Comparison of ENCODE assay signal across 18 cellular contexts in the genomic region with DNA sequence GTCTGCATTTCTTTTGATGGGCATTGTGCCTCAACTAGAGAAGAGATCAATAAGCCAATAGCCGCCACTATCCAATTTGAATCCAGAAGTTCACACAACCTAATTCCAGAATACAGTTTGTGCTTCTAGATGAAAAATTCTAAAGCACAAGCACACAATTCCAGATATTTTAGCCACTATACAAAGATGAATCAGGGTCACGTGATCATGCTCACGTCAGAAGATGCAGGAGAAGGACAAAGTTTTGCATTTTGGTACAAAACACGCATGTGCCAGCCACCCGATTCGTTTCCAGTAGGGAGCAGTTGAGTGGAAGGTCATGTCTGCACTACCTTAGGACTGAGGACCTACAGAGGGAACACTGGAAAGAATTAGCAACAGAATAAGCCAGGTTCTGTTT. TPM values are rescaled to one million over a fixed set of nuclear protein-coding genes. Genes with fewer than 3 reads are reported as not detected.
DNase-seq lines count a peak whose midpoint lies in the region; ATAC-seq, FAIRE-seq and TF ChIP-seq lines count a peak whose summit lies in the region.
"Had no signal": no experiment of that assay in that cellular context is flagged by ENCODE, and none has a peak within 500 bp of the region (broad histone marks: within the 10 kb centered on the region; RNA-seq: fewer than 3 reads in every experiment).

No MANE protein-coding gene starts in this region.

- H3K27ac Mint-ChIP-seq in GM23338, result no peak overlapping the region
- H3K27ac Mint-ChIP-seq: CD4-positive, alpha-beta memory T cell; IgD-negative memory B cell had no signal

- no peak overlapping the region for H3K4me3 Mint-ChIP-seq in GM23338
- H3K4me3 Mint-ChIP-seq: CD4-positive, alpha-beta memory T cell; IgD-negative memory B cell had no signal

- no peaks in the 10 kb centered on the region for H3F3A ChIP-seq in GM23338 (replicated peaks; ENCODE audit: low read depth)

- no peaks in the 10 kb centered on the region for H3K36me3 Mint-ChIP-seq in GM23338 (ENCODE audit: low read depth)
- H3K36me3 Mint-ChIP-seq: CD4-positive, alpha-beta memory T cell; IgD-negative memory B cell had no signal

- H4K20me1 ChIP-seq in GM23338 (replicated peaks; ENCODE audit: insufficient read depth) (no peaks in the 10 kb centered on the region), K562 (replicated peaks; ENCODE audit: control insufficient read depth, insufficient read depth, low read length) (no peaks in the 10 kb centered on the region)

- H3K9me2 ChIP-seq in GM23338 (ENCODE audit: insufficient read depth), result peaks cover 4% of the 10 kb centered on the region; the same call in 1 of the 2 replicates

- H3K9me1 ChIP-seq in K562 (ENCODE audit: control insufficient read depth, insufficient read depth, low read length), result no peaks in the 10 kb centered on the region

- H3K4me2 ChIP-seq in GM23338 (no peak overlapping the region), K562 (ENCODE audit: insufficient read depth, low read length) (no peak overlapping the region)

- H3K9me3 ChIP-seq in K562 (replicated peaks; ENCODE audit: control insufficient read depth, insufficient read depth, low read depth, low read length) (no peaks in the 10 kb centered on the region), neutrophil (no peaks in the 10 kb centered on the region), Peyer's patch (no peaks in the 10 kb centered on the region)
- H3K9me3 ChIP-seq: BE2C had no signal

- ATAC-seq in GM23338, result no peak
- no peak for ATAC-seq in K562
- ATAC-seq in GM18873 (IDR thresholded peaks at IDR 0.05; ENCODE audit: low FRiP score, unreplicated experiment), result no peak
- ATAC-seq: HCT116 had no signal

- CTCF ChIA-PET in K562 (lab: Yijun Ruan, JAX; ENCODE audit: low intra/inter-chr PET ratio), result no interaction called here

- intact Hi-C loops in K562 (cut with micrococcal nuclease), result no loop called here

- no TSS peak for BruUV-seq in K562 (replicated peaks; lab: Mats Ljungman, UMichigan)

- no peak for FAIRE-seq in K562 (lab: Jason Lieb, UNC)
- FAIRE-seq: A204.1, G401.6, GM12892, H54 had no signal

- H3K27me3 ChIP-seq in GM23338 (ENCODE audit: insufficient read depth) (no peaks in the 10 kb centered on the region), K562 (ENCODE audit: control insufficient read depth in 2 of 2, insufficient read depth in 2 of 2, low read length in 2 of 2) (peaks cover 19 to 24% of the 10 kb centered on the region in 2 experiments), neutrophil (no peaks in the 10 kb centered on the region), Peyer's patch (no peaks in the 10 kb centered on the region)

- H3K36me3 ChIP-seq in GM23338 (ENCODE audit: insufficient read depth) (no peaks in the 10 kb centered on the region), K562 (ENCODE audit: control insufficient read depth, insufficient read depth, low read length) (no peaks in the 10 kb centered on the region), neutrophil (peaks cover 69% of the 10 kb centered on the region), Peyer's patch (no peaks in the 10 kb centered on the region)
- H3K36me3 ChIP-seq: BE2C had no signal

- WGBS in K562 (ENCODE audit: insufficient coverage, low coverage, missing lambda C conversion rate), result 3% methylated on average over 6 of the region's 6 CpGs

- TF ChIP-seq POLR2A in K562 (conservative IDR thresholded peaks at IDR 0.05), result no peak
- no peak for TF ChIP-seq POLR2A in Peyer's patch (IDR thresholded peaks at IDR 0.05)

- H3K27me3 Mint-ChIP-seq in GM23338 (ENCODE audit: insufficient read depth, low read depth, poor library complexity), result peaks cover 4% of the 10 kb centered on the region
- H3K27me3 Mint-ChIP-seq: IgD-negative memory B cell had no signal

- TF ChIP-seq EP300 in K562 (IDR thresholded peaks at IDR 0.05; ENCODE audit: low read length), result no peak

- TF ChIP-seq CTCF in GM23338 (conservative IDR thresholded peaks at IDR 0.05; ENCODE audit: low read depth in 2 of 2) (no peak), K562 (IDR thresholded peaks at IDR 0.05 in 2 of 3, conservative IDR thresholded peaks at IDR 0.05 in 1 of 3; ENCODE audit: insufficient read depth in 2 of 3, low read depth in 1 of 3, low read length in 3 of 3) (no peak), neutrophil (IDR thresholded peaks at IDR 0.05) (no peak), Peyer's patch (IDR thresholded peaks at IDR 0.05) (no peak)

- H3K4me3 ChIP-seq in GM23338 (no peak overlapping the region), K562 (no peak overlapping the region), neutrophil (ENCODE audit: low read depth in 1 of 2, low read length in 1 of 2) (no peak overlapping the region), Peyer's patch (no peak overlapping the region)

- H3K9me3 Mint-ChIP-seq in GM23338, result no peaks in the 10 kb centered on the region
- H3K9me3 Mint-ChIP-seq: CD4-positive, alpha-beta memory T cell; IgD-negative memory B cell had no signal

- H2AFZ ChIP-seq in GM23338 (0 out of 2 replicates have a peak overlapping the region, but pooled peaks have one; percentile 59), K562 (ENCODE audit: low read depth, low read length) (no peak overlapping the region)

- DNase-seq in GM23338 (ENCODE audit: low spot score) (no peak), K562 (ENCODE audit: extremely low read depth in 1 of 4, low spot score in 3 of 4) (no peak), kidney tubule cell (ENCODE audit: low spot score) (peak; percentile 26), Kasumi-1 (lab: John Stamatoyannopoulos, UW) (no peak), Peyer's patch (no peak)
- DNase-seq: BE2C; CD4-positive, alpha-beta memory T cell; DMS79; EL had no signal

- H3K79me2 ChIP-seq in GM23338 (replicated peaks; ENCODE audit: insufficient read depth) (no peaks in the 10 kb centered on the region), K562 (ENCODE audit: control insufficient read depth, insufficient read depth, low read length) (no peaks in the 10 kb centered on the region)

- in situ Hi-C loops in K562 (cut with MboI), result no loop called here

- no peaks in the 10 kb centered on the region for H3K4me1 ChIP-seq in GM23338 (ENCODE audit: insufficient read depth)
- no peaks in the 10 kb centered on the region for H3K4me1 ChIP-seq in K562 (replicated peaks in 1 of 2; ENCODE audit: control insufficient read depth in 2 of 2, insufficient read depth in 2 of 2, low read length in 2 of 2)
- peaks cover 91 to 93% of the 10 kb centered on the region in 2 experiments for H3K4me1 ChIP-seq in neutrophil (ENCODE audit: control insufficient read depth in 1 of 2, insufficient read depth in 1 of 2, low read depth in 1 of 2, low read length in 1 of 2)
- H3K4me1 ChIP-seq in Peyer's patch, result no peaks in the 10 kb centered on the region
- H3K4me1 ChIP-seq: BE2C had no signal

- H3K4me1 Mint-ChIP-seq in GM23338, result peaks cover 5% of the 10 kb centered on the region; the same call in 2 of the 3 replicates
- H3K4me1 Mint-ChIP-seq: IgD-negative memory B cell had no signal

- no peak for TF ChIP-seq RAD21 in K562 (CRISPR knock-in tag; conservative IDR thresholded peaks at IDR 0.05 in 1 of 2, IDR thresholded peaks at IDR 0.05 in 1 of 2)

- no peak overlapping the region for H3K9ac ChIP-seq in K562 (ENCODE audit: insufficient read depth in 1 of 2, low read depth in 2 of 2, low read length in 2 of 2)

- POLR2A ChIA-PET in K562 (lab: Yijun Ruan, JAX), result no interaction called here

- H3K27ac ChIP-seq in GM23338 (ENCODE audit: low read depth) (no peak overlapping the region), K562 (ENCODE audit: extremely low read depth, low read depth, low read length) (no peak overlapping the region), neutrophil (peak overlapping the region; percentile 90), Peyer's patch (no peak overlapping the region)
- H3K27ac ChIP-seq: C4-2B had no signal

TF ChIP-seq in K562, 482 proteins besides CTCF, POLR2A, EP300 and RAD21 (continues in another document):
- no peak for TF ChIP-seq FUS (optimal IDR thresholded peaks at IDR 0.05; ENCODE audit: low read depth, low read length)
- peak; percentile 86 for TF ChIP-seq RAD51 (IDR thresholded peaks at IDR 0.05; ENCODE audit: borderline replicate concordance, low read depth)
- TF ChIP-seq TOE1 (IDR thresholded peaks at IDR 0.05; ENCODE audit: borderline replicate concordance), result peak; percentile 70
- no peak for TF ChIP-seq TOE1 (CRISPR knock-in tag; IDR thresholded peaks at IDR 0.05; ENCODE audit: borderline replicate concordance, low read depth)
- TF ChIP-seq, protein P1, sequence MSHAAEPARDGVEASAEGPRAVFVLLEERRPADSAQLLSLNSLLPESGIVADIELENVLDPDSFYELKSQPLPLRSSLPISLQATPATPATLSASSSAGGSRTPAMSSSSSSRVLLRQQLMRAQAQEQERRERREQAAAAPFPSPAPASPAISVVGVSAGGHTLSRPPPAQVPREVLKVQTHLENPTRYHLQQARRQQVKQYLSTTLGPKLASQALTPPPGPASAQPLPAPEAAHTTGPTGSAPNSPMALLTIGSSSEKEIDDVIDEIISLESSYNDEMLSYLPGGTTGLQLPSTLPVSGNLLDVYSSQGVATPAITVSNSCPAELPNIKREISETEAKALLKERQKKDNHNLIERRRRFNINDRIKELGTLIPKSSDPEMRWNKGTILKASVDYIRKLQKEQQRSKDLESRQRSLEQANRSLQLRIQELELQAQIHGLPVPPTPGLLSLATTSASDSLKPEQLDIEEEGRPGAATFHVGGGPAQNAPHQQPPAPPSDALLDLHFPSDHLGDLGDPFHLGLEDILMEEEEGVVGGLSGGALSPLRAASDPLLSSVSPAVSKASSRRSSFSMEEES (CRISPR knock-in tag; IDR thresholded peaks at IDR 0.05), result peak; percentile 94

RNA-seq across cellular contexts. Expression of gene KCNJ15, which starts 3.6 kb away (rescaled TPM):
- total RNA-seq in GM23338 (2014; rRNA removed; shearing (Covaris generic)), result not detected in 2 replicates
- polyA plus RNA-seq in GM23338 (2016; fragmentation: Nextera tagmentation; extraction: Ambion mirVana) (not detected in 2 replicates), K562 (2011; rRNA removed) (3.0 and 5.2 TPM in 2 replicates), K562 (2014; fragmentation: Illumina TruSeq; extraction: Trizol) (0.15 and 0.42 TPM in 2 replicates), K562 (2014; fragmentation: Nextera tagmentation; extraction: Ambion mirVana) (under 1 TPM; 0.70 to 0.73 TPM), K562 (2014; rRNA removed) (0.20 and 0.32 TPM in 2 replicates)
- 10.7 and 19.3 TPM in 2 replicates for total RNA-seq in K562 (2011; cell fraction: chromatin; rRNA removed; ENCODE audit: low replicate concordance)
- 5.0 and 7.9 TPM in 2 replicates for total RNA-seq in K562 (2011; cell fraction: nucleolus; rRNA removed)
- 5.3 and 7.6 TPM in 2 replicates for total RNA-seq in K562 (2011; cell fraction: nucleoplasm; rRNA removed)
- total RNA-seq in K562 (2014; rRNA removed) (0.41 TPM in 1 of 2 replicates, not detected in the other), K562 (2014; rRNA removed; fragmentation: Illumina TruSeq; extraction: Trizol) (0.91 and 0.96 TPM in 2 replicates), K562 (2015; rRNA removed; fragmentation: Illumina TruSeq; extraction: Trizol) (0.68 and 1.1 TPM in 2 replicates), K562 (2021) (0.69 and 2.5 TPM in 2 replicates), Peyer's patch (1 to 10 TPM in 1 of 4 donors, not detected in 3; 5.8 TPM)
- polyA plus RNA-seq in K562 (2011; cell fraction: cytosol; rRNA removed), result 0.94 and 2.5 TPM in 2 replicates
- polyA plus RNA-seq in K562 (2011; cell fraction: nucleus; rRNA removed), result 5.0 and 6.3 TPM in 2 replicates
- polyA plus RNA-seq in K562 (2012), result 0.89 and 3.2 TPM in 2 replicates
- polyA minus RNA-seq in K562 (2011; rRNA and poly(A)+ RNA removed), result 4.0 and 7.7 TPM in 2 replicates
- polyA minus RNA-seq in K562 (2011; cell fraction: cytosol; rRNA and poly(A)+ RNA removed), result 1.1 TPM in 1 of 2 replicates, not detected in the other
- polyA minus RNA-seq in K562 (2011; cell fraction: nucleus; rRNA and poly(A)+ RNA removed), result 6.7 and 7.4 TPM in 2 replicates
- polyA plus RNA-seq: IgD-negative memory B cell had no signal
